8 cellular contexts compared by ENCODE assay signal in the genomic region with DNA sequence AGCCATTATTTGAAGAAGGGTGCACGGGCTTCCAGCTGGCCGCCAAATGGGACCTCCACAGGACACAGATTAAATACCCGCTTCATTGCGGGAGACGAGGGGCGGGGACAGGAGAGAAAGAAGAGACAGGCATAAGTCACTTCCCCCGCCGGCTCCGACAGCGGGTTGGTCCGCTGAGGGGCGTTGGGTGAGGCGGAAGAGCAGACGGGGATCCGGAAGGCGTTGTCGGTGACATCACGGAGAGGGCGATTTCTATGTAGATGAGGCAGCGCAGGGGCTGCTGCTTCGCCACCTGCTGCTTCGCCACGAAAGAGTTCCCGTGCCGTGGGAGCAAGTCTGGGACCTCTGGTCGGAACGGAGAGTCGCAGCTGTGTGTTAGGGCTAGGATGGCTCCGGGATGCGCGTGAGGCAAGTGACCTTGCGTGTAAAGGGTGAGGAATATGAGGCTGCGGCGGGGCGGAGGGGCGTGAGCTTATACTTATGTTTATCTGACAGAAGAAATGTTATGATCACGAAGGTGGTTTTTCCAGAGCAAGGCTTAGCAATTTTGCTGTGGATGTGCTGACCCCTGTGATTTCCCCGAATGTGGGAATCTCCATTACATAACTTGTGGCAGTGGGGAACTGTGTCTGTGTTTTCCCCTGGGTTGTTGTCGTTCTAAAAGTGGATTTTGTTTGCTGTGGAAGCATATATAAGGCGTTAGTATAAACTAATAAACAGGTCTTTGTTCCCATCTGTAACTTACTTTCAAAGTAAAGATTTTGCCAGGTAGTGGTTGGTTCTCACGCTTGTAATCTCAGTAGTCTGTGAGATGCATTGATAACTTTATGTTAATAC. TPM values are rescaled to one million over a fixed set of nuclear protein-coding genes. Genes with fewer than 3 reads are reported as not detected.
DNase-seq lines count a peak whose midpoint lies in the region; ATAC-seq, FAIRE-seq and TF ChIP-seq lines count a peak whose summit lies in the region.
"Not testable (repeated sequence)": the region's sequence is repeated elsewhere in the genome, so short reads cannot be mapped to it uniquely, and the experiment has no call there.

No MANE protein-coding gene starts in this region.

- CTCF ChIA-PET in activated CD4-positive, alpha-beta memory T cell treated with anti-CD3 and anti-CD28 coated beads for 36 hours (lab: Charles Lee); HepG2 (lab: Yijun Ruan, JAX; ENCODE audit: low intra/inter-chr PET ratio, low total read pairs): not testable (repeated sequence)

- POLR2A ChIA-PET in activated CD4-positive, alpha-beta memory T cell treated with anti-CD3 and anti-CD28 coated beads for 36 hours (lab: Charles Lee), result interaction anchor here (0.6 kb wide), 1 partner anchor 9 kb away, joined by 3 read pairs; no protein-coding TSS in a partner anchor
- POLR2A ChIA-PET in HepG2 (lab: Yijun Ruan, JAX), result not testable (repeated sequence)

- peak; percentile 92 for ATAC-seq in GM19463 (IDR thresholded peaks at IDR 0.05; ENCODE audit: unreplicated experiment)
- ATAC-seq in HG03565 (IDR thresholded peaks at IDR 0.05; ENCODE audit: unreplicated experiment), result peak; percentile 73
- peak; percentile 94 for ATAC-seq in HepG2

- not testable (repeated sequence) for TF ChIP-seq CTCF in HepG2 (CRISPR knock-in tag; IDR thresholded peaks at IDR 0.05)

- H3K4me3 ChIP-seq in HepG2 (replicated peaks in 1 of 3; ENCODE audit: insufficient read depth in 1 of 3, low read depth in 2 of 3, low read length in 3 of 3), result peak overlapping the region; percentile 53 to 74 (median 56)

- TF ChIP-seq EP300 in HepG2 (IDR thresholded peaks at IDR 0.05; ENCODE audit: low read depth in 2 of 2, low read length in 2 of 2), result not testable (repeated sequence)
- peak; percentile 40; the same call in 1 of the 2 replicates for TF ChIP-seq EP300 in HepG2 (CRISPR knock-in tag; IDR thresholded peaks at IDR 0.05; ENCODE audit: borderline replicate concordance)

- TF ChIP-seq RAD21 in HepG2 (CRISPR knock-in tag; IDR thresholded peaks at IDR 0.05), result not testable (repeated sequence)

- FAIRE-seq in HepG2 (lab: Jason Lieb, UNC), result not testable (repeated sequence)

- not testable (repeated sequence) for H3K27me3 Mint-ChIP-seq in activated CD4-positive, alpha-beta memory T cell treated with anti-CD3 and anti-CD28 coated beads for 36 hours

- H3K9me3 Mint-ChIP-seq in activated CD4-positive, alpha-beta memory T cell treated with anti-CD3 and anti-CD28 coated beads for 36 hours, result not testable (repeated sequence)

- TSS peak; percentile 98 for BruUV-seq in HepG2 (replicated peaks; lab: Mats Ljungman, UMichigan)

- peak overlapping the region; percentile 100 for H3K27ac Mint-ChIP-seq in activated CD4-positive, alpha-beta memory T cell treated with anti-CD3 and anti-CD28 coated beads for 36 hours

- H3K79me2 ChIP-seq in HepG2 (ENCODE audit: insufficient read depth, low read length), result not testable (repeated sequence)

- peak overlapping the region; percentile 81 for H3K9ac ChIP-seq in HepG2 (ENCODE audit: insufficient read depth, low read depth, low read length)

- not testable (repeated sequence) for H2AFZ ChIP-seq in HepG2 (ENCODE audit: low read length)

- WGBS in HepG2 (ENCODE audit: low lambda C conversion rate), result 1% methylated on average over 29 of the region's 41 CpGs

- H4K20me1 ChIP-seq in HepG2 (ENCODE audit: insufficient read depth, low read length), result not testable (repeated sequence)

- peak overlapping the region; percentile 72 for H3K4me2 ChIP-seq in HepG2 (ENCODE audit: low read depth, low read length)

- DNase-seq in C1 segment of cervical spinal cord (lab: John Stamatoyannopoulos, UW) (peak; percentile 35 to 93 (median 82)), NCI-H774 (lab: John Stamatoyannopoulos, UW) (peak; percentile 89), dermis blood vessel endothelial cell (peak; percentile 60), HepG2 (ENCODE audit: low spot score) (peak; percentile 88)
- DNase-seq in activated CD4-positive, alpha-beta memory T cell treated with anti-CD3 and anti-CD28 coated beads for 36 hours, result peak; percentile 94
- DNase-seq in stimulated activated CD4-positive, alpha-beta T cell treated with anti-CD3 and anti-CD28 coated beads, Interleukin-1b, Interleukin-23, amount 100 ng/mL, for 48 hours, result peak; percentile 94

- not testable (repeated sequence) for H3K27me3 ChIP-seq in HepG2 (ENCODE audit: control insufficient read depth in 1 of 2, insufficient read depth in 2 of 2, low read length in 2 of 2)

- in situ Hi-C loops in HepG2 (cut with HindIII; ENCODE audit: extremely low pct_ligation_motif_present, low pct_unique_long_range_greater_than_20kb), result not testable (repeated sequence)

- H3K9me3 ChIP-seq in HepG2 (ENCODE audit: low read length), result not testable (repeated sequence)

- peak; percentile 94 to 99 for TF ChIP-seq POLR2A in HepG2 (IDR thresholded peaks at IDR 0.05; ENCODE audit: insufficient read depth in 1 of 2, low read depth in 2 of 2, low read length in 2 of 2)

- peaks cover 19% of the 10 kb centered on the region for H3K4me1 Mint-ChIP-seq in activated CD4-positive, alpha-beta memory T cell treated with anti-CD3 and anti-CD28 coated beads for 36 hours (ENCODE audit: low read depth)

- H3K4me3 Mint-ChIP-seq in activated CD4-positive, alpha-beta memory T cell treated with anti-CD3 and anti-CD28 coated beads for 36 hours, result peak overlapping the region; percentile 91

- not testable (repeated sequence) for H3K4me1 ChIP-seq in HepG2 (ENCODE audit: insufficient read depth, low read length)

- intact Hi-C loops in activated CD4-positive, alpha-beta memory T cell treated with anti-CD3 and anti-CD28 coated beads for 36 hours (cut with micrococcal nuclease); HepG2 (cut with micrococcal nuclease; ENCODE audit: unreplicated experiment): not testable (repeated sequence)

- not testable (repeated sequence) for H3K36me3 ChIP-seq in HepG2 (replicated peaks in 1 of 2; ENCODE audit: control insufficient read depth in 1 of 2, insufficient read depth in 2 of 2, low read length in 2 of 2)

- H3K27ac ChIP-seq in HepG2 (ENCODE audit: extremely low read length, insufficient read depth, low read length), result peak overlapping the region; percentile 82

- H3K36me3 Mint-ChIP-seq in activated CD4-positive, alpha-beta memory T cell treated with anti-CD3 and anti-CD28 coated beads for 36 hours, result not testable (repeated sequence)

TF ChIP-seq in HepG2, 621 proteins besides CTCF, POLR2A, EP300 and RAD21 (continues in another document):
- TF ChIP-seq FOXC1 (CRISPR knock-in tag; IDR thresholded peaks at IDR 0.05; ENCODE audit: borderline replicate concordance), result peak; percentile 61; the same call in 1 of the 2 replicates

RNA-seq across cellular contexts. Expression of a gene that starts 52.9 kb away (rescaled TPM):
- total RNA-seq in activated CD4-positive, alpha-beta memory T cell treated with anti-CD3 and anti-CD28 coated beads for 36 hours, result not detected
- total RNA-seq in dermis blood vessel endothelial cell (not detected in 2 replicates), HepG2 (2016; rRNA removed; fragmentation: Illumina TruSeq; extraction: Trizol) (0.41 TPM in 1 of 2 replicates, not detected in the other)
- total RNA-seq in HepG2 (2016; cell fraction: cytosol; rRNA removed; fragmentation: Illumina TruSeq; extraction: Trizol; ENCODE audit: low read depth), result not detected in 2 replicates
- not detected in 2 replicates for total RNA-seq in HepG2 (2016; cell fraction: insoluble cytoplasmic fraction; rRNA removed; fragmentation: Illumina TruSeq; extraction: Trizol)
- total RNA-seq in HepG2 (2016; cell fraction: membrane; rRNA removed; fragmentation: Illumina TruSeq; extraction: Trizol), result not detected in 2 replicates
- not detected in 2 replicates for total RNA-seq in HepG2 (2016; cell fraction: nucleus; rRNA removed; fragmentation: Illumina TruSeq; extraction: Trizol)
- polyA plus RNA-seq in HepG2 (2011; rRNA removed), result not detected in 2 replicates
- polyA plus RNA-seq in HepG2 (2011; cell fraction: cytosol; rRNA removed), result not detected in 2 replicates
- not detected in 2 replicates for polyA plus RNA-seq in HepG2 (2011; cell fraction: nucleus; rRNA removed)
- not detected in 2 replicates for polyA plus RNA-seq in HepG2 (2012)
- polyA plus RNA-seq in HepG2 (2016; cell fraction: cytosol; fragmentation: Illumina TruSeq; extraction: Trizol; ENCODE audit: low read depth), result not detected in 2 replicates
- not detected in 2 replicates for polyA plus RNA-seq in HepG2 (2016; cell fraction: insoluble cytoplasmic fraction; fragmentation: Illumina TruSeq; extraction: Trizol; ENCODE audit: low read depth)
- polyA plus RNA-seq in HepG2 (2016; cell fraction: membrane; fragmentation: Illumina TruSeq; extraction: Trizol; ENCODE audit: low read depth), result not detected in 2 replicates
- polyA plus RNA-seq in HepG2 (2016; cell fraction: nucleus; fragmentation: Illumina TruSeq; extraction: Trizol; ENCODE audit: insufficient read depth, low read depth), result not detected in 2 replicates
- polyA minus RNA-seq in HepG2 (2011; rRNA and poly(A)+ RNA removed; ENCODE audit: low replicate concordance), result not detected in 2 replicates
- not detected in 2 replicates for polyA minus RNA-seq in HepG2 (2011; cell fraction: cytosol; rRNA and poly(A)+ RNA removed)
- not detected in 2 replicates for polyA minus RNA-seq in HepG2 (2011; cell fraction: nucleus; rRNA and poly(A)+ RNA removed)

Comparison
In these comparisons a context has a peak if more than half of its experiments do, and no peak if none do; other contexts are left out.
1. Peak in every context shown above with its lines: DNase-seq, ATAC-seq, H3K4me3 ChIP-seq and H3K27ac ChIP-seq.